ENCODE assay signal across 14 cellular contexts in the genomic region with DNA sequence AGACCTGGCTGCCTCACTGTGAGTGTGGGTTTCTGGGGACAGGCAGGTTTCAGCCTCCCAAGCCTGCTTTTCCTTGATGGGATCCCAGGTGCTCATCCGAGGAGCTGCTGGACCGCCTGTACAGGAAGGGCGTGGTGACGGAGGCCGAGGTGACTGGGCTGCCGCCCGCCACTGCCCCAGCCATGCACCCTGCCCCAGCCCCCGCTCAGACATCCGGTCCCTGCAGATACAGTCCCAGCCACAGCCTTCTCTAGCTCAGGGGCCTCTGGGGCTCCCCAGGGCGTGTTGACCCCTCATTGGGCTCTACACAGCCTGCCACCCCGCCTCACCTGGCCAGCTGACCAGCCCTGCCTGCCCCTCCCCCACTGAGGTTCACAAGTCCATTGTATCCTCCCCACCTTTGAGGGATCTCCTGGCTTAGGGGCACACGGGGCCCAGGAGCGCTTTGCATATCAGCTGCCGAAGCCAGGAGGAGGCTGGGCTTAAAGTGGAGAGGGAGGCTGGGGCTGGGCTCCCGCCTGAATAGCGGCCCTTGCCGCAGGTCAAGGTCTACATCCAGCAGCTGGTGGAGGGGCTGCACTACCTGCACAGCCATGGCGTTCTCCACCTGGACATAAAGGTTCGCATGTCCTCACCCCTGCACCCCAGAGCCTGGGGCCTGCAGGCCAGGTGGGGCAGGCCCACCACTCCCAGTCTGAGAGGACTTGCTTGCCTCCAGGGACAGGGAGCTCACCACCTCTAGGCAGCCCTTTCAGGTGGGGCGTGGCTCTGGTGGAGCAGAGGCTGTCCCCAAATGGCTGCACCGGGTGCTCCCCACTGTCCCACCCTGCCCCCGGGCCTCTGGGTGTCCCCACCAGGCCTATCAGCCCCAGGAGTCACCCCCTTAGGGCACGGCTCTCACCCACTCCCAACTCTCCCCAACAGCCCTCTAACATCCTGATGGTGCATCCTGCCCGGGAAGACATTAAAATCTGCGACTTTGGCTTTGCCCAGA. TPM values are rescaled to one million over a fixed set of nuclear protein-coding genes. Genes with fewer than 3 reads are reported as not detected.
DNase-seq lines count a peak whose midpoint lies in the region; ATAC-seq and TF ChIP-seq lines count a peak whose summit lies in the region.
"Had no signal": no experiment of that assay in that cellular context is flagged by ENCODE, and none has a peak within 500 bp of the region (broad histone marks: within the 10 kb centered on the region; RNA-seq: fewer than 3 reads in every experiment).

No MANE protein-coding gene starts in this region.

- no peaks in the 10 kb centered on the region for H3K27me3 ChIP-seq in Caco-2 (replicated peaks; ENCODE audit: control insufficient read depth, insufficient read depth, low read length)

- no TSS peak for BruUV-seq in Caco-2 (replicated peaks; lab: Mats Ljungman, UMichigan)

- DNase-seq in Caco-2 (peak; percentile 62 to 92), HUDEP-2 (lab: John Stamatoyannopoulos, UW; ENCODE audit: unreplicated experiment in 76 of 76) (peak in 41 of 76 experiments; percentile 5 to 67 (median 37)), chondrocyte (ENCODE audit: low spot score) (peak; percentile 81), memory B cell (ENCODE audit: low spot score in 2 of 2) (no peak), NCI-H187 treated with DMSO at 0.1 percent for 48 hours (lab: John Stamatoyannopoulos, UW) (no peak)
- no peak for DNase-seq in stimulated activated naive B cell treated with anti-CD40 and anti-IgM and Interleukin-4, amounts not matched to agents 10 μg/mL and 1 μg/mL and 100 μg/mL, for 72 hours
- DNase-seq: activated CD4-positive, alpha-beta T cell treated with anti-CD3 and anti-CD28 coated beads, Interleukin-2, amount 50 U/mL, for 48 hours; KBM-7; NCI-H446; stimulated activated CD4-positive, alpha-beta T cell treated with anti-CD3 and anti-CD28 coated beads, Interleukin-15, amount 100 ng/mL, for 24 hours; stimulated activated naive CD4-positive, alpha-beta T cell had no signal

- H3K36me3 Mint-ChIP-seq in Caco-2 (ENCODE audit: insufficient read depth, unreplicated experiment) (peaks cover 4% of the 10 kb centered on the region), chondrocyte (ENCODE audit: low read depth) (no peaks in the 10 kb centered on the region), memory B cell (no peaks in the 10 kb centered on the region)
- H3K36me3 Mint-ChIP-seq in stimulated activated naive B cell treated with anti-CD40 and anti-IgM and Interleukin-4, amounts not matched to agents 10 μg/mL and 1 μg/mL and 100 μg/mL, for 72 hours, result no peaks in the 10 kb centered on the region
- H3K36me3 Mint-ChIP-seq: naive thymus-derived CD8-positive, alpha-beta T cell had no signal

- H3K4me3 Mint-ChIP-seq in Caco-2 (ENCODE audit: unreplicated experiment) (no peak overlapping the region), chondrocyte (ENCODE audit: unreplicated experiment) (no peak overlapping the region), memory B cell (peak overlapping the region; percentile 34)
- no peak overlapping the region for H3K4me3 Mint-ChIP-seq in stimulated activated naive B cell treated with anti-CD40 and anti-IgM and Interleukin-4, amounts not matched to agents 10 μg/mL and 1 μg/mL and 100 μg/mL, for 72 hours
- H3K4me3 Mint-ChIP-seq: naive thymus-derived CD8-positive, alpha-beta T cell had no signal

- no peaks in the 10 kb centered on the region for H3K9me3 Mint-ChIP-seq in Caco-2 (ENCODE audit: unreplicated experiment)
- H3K9me3 Mint-ChIP-seq in chondrocyte (ENCODE audit: low read depth), result no peaks in the 10 kb centered on the region
- H3K9me3 Mint-ChIP-seq in memory B cell, result no peaks in the 10 kb centered on the region
- no peaks in the 10 kb centered on the region for H3K9me3 Mint-ChIP-seq in stimulated activated naive B cell treated with anti-CD40 and anti-IgM and Interleukin-4, amounts not matched to agents 10 μg/mL and 1 μg/mL and 100 μg/mL, for 72 hours
- H3K9me3 Mint-ChIP-seq: naive thymus-derived CD8-positive, alpha-beta T cell had no signal

- TF ChIP-seq CTCF in Caco-2 (IDR thresholded peaks at IDR 0.05; ENCODE audit: insufficient read depth in 1 of 2, low read depth in 1 of 2, low read length in 1 of 2, severe bottlenecking in 1 of 2, unreplicated experiment in 1 of 2) (no peak), chondrocyte (IDR thresholded peaks at IDR 0.05) (no peak)

- POLR2A ChIA-PET in Caco-2 (lab: Charles Lee), result interaction anchor here (0.6 kb wide), 1 partner anchor 449 kb away, joined by 5 read pairs; no protein-coding TSS in a partner anchor

- CTCF ChIA-PET in Caco-2 (lab: Charles Lee), result interaction anchor here (0.8 kb wide), 1 partner anchor 104 kb away, joined by 3 read pairs; no protein-coding TSS in a partner anchor

- peaks cover 22% of the 10 kb centered on the region for H3K4me1 ChIP-seq in Caco-2

- intact Hi-C loops in Caco-2 (cut with micrococcal nuclease; ENCODE audit: unreplicated experiment), result no loop called here

- H3K4me3 ChIP-seq in Caco-2 (ENCODE audit: low read depth, low read length), result no peak overlapping the region

- no peaks in the 10 kb centered on the region for H3K36me3 ChIP-seq in Caco-2 (ENCODE audit: control insufficient read depth, insufficient read depth, low read length)

- ATAC-seq in memory B cell (ENCODE audit: low read depth) (no peak), HG03135 (IDR thresholded peaks at IDR 0.05; ENCODE audit: unreplicated experiment) (no peak), HG02571 (IDR thresholded peaks at IDR 0.05; ENCODE audit: unreplicated experiment) (no peak)
- ATAC-seq in stimulated activated naive B cell treated with anti-CD40 and anti-IgM and Interleukin-4, amounts not matched to agents 10 μg/mL and 1 μg/mL and 100 μg/mL, for 72 hours (replicated peaks), result no peak
- ATAC-seq: naive thymus-derived CD8-positive, alpha-beta T cell had no signal

- no peaks in the 10 kb centered on the region for H3K27me3 Mint-ChIP-seq in Caco-2 (ENCODE audit: insufficient read depth, unreplicated experiment)
- H3K27me3 Mint-ChIP-seq in chondrocyte (ENCODE audit: low read depth), result no peaks in the 10 kb centered on the region
- peaks cover 2% of the 10 kb centered on the region for H3K27me3 Mint-ChIP-seq in memory B cell
- peaks cover 0 to 4% of the 10 kb centered on the region in 2 donors for H3K27me3 Mint-ChIP-seq in stimulated activated naive B cell treated with anti-CD40 and anti-IgM and Interleukin-4, amounts not matched to agents 10 μg/mL and 1 μg/mL and 100 μg/mL, for 72 hours
- H3K27me3 Mint-ChIP-seq: naive thymus-derived CD8-positive, alpha-beta T cell had no signal

- no peaks in the 10 kb centered on the region for H3K9me3 ChIP-seq in Caco-2

- no peak overlapping the region for H3K27ac Mint-ChIP-seq in Caco-2 (ENCODE audit: unreplicated experiment)
- no peak overlapping the region for H3K27ac Mint-ChIP-seq in chondrocyte (ENCODE audit: unreplicated experiment)
- no peak overlapping the region for H3K27ac Mint-ChIP-seq in memory B cell
- H3K27ac Mint-ChIP-seq in stimulated activated naive B cell treated with anti-CD40 and anti-IgM and Interleukin-4, amounts not matched to agents 10 μg/mL and 1 μg/mL and 100 μg/mL, for 72 hours, result no peak overlapping the region

- peaks cover 6% of the 10 kb centered on the region for H3K4me1 Mint-ChIP-seq in Caco-2 (ENCODE audit: low read depth, unreplicated experiment)
- no peaks in the 10 kb centered on the region for H3K4me1 Mint-ChIP-seq in chondrocyte (ENCODE audit: low read depth)
- no peaks in the 10 kb centered on the region for H3K4me1 Mint-ChIP-seq in memory B cell
- H3K4me1 Mint-ChIP-seq in stimulated activated naive B cell treated with anti-CD40 and anti-IgM and Interleukin-4, amounts not matched to agents 10 μg/mL and 1 μg/mL and 100 μg/mL, for 72 hours, result no peaks in the 10 kb centered on the region
- H3K4me1 Mint-ChIP-seq: naive thymus-derived CD8-positive, alpha-beta T cell had no signal

RNA-seq across cellular contexts. Expression of gene TRIM11, which starts 38.5 kb away (rescaled TPM):
- total RNA-seq in Caco-2 (2022) (48.3 and 51.7 TPM in 2 replicates), chondrocyte (16.0 to 22.4 TPM (median 20.0 TPM) in 3 replicates)

RNA-seq across cellular contexts. Expression of gene TRIM17, which starts 48.6 kb away (rescaled TPM):
- total RNA-seq in Caco-2 (2022) (4.0 and 4.5 TPM in 2 replicates), chondrocyte (0.28 to 0.35 TPM in 2 of 3 replicates, not detected in the other)

Comparison
In these comparisons a context has a peak if more than half of its experiments do, and no peak if none do; other contexts are left out.
1. DNase-seq: peak in Caco-2 (2 of 2), HUDEP-2 (41 of 76) and chondrocyte (single experiment); none in memory B cell (0 of 2), stimulated activated naive B cell treated with anti-CD40 and anti-IgM and Interleukin-4, amounts not matched to agents 10 μg/mL and 1 μg/mL and 100 μg/mL, for 72 hours (single experiment) and NCI-H187 treated with DMSO at 0.1 percent for 48 hours (single experiment).